Comparison of ENCODE assay signal across 28 cellular contexts in genomic region chr2:26356771-26357170, GRCh38. TPM values are rescaled to one million over a fixed set of nuclear protein-coding genes. Genes with fewer than 3 reads are reported as not detected.
DNase-seq lines count a peak whose midpoint lies in the region; ATAC-seq, FAIRE-seq and TF ChIP-seq lines count a peak whose summit lies in the region.
"Had no signal": no experiment of that assay in that cellular context is flagged by ENCODE, and none has a peak within 500 bp of the region (broad histone marks: within the 10 kb centered on the region; RNA-seq: fewer than 3 reads in every experiment).

No MANE protein-coding gene starts in this region.

- intact Hi-C loops in HCT116 (cut with micrococcal nuclease) = no loop called here

- H4K20me1 ChIP-seq in HCT116 (ENCODE audit: insufficient read depth) = peaks cover 8% of the 10 kb centered on the region; the same call in 1 of the 2 replicates

- TF ChIP-seq RAD21 in HCT116 (IDR thresholded peaks at IDR 0.05; ENCODE audit: low read depth) = no peak

- POLR2A ChIA-PET in HCT116 (lab: Charles Lee) = interaction anchor here (4.1 kb wide), 1 partner anchor 11 kb away, joined by 30 read pairs; the partner anchor contains the start of genes ADGRF3 and SELENOI

- H3K27me3 Mint-ChIP-seq in T-helper 2 cell treated with Interferon-gamma antibody and Interleukin-4, amounts not matched to agents 5 μg/mL and 100 μg/mL, for 36 hours (ENCODE audit: low read depth) = no peaks in the 10 kb centered on the region
- H3K27me3 Mint-ChIP-seq in nephron progenitor cell (ENCODE audit: low read depth, poor library complexity) = no peaks in the 10 kb centered on the region
- H3K27me3 Mint-ChIP-seq: naive B cell; stimulated activated naive CD8-positive, alpha-beta T cell treated with anti-CD3 and anti-CD28 coated beads, Interleukin-15, Interleukin-2, amounts not matched to agents 100 ng/mL and 50 ng/mL, for 24 hours had no signal

- H3K4me3 ChIP-seq in HCT116 (replicated peaks in 1 of 2; ENCODE audit: low read depth in 1 of 2, low read length in 2 of 2) (no peak overlapping the region), bronchial epithelial cell (ENCODE audit: low read depth, low read length) (no peak overlapping the region), Peyer's patch (no peak overlapping the region)
- H3K4me3 ChIP-seq: colonic mucosa had no signal

- H3K79me2 ChIP-seq in HCT116 (ENCODE audit: insufficient read depth, low read length) = peaks cover 100% of the 10 kb centered on the region

- no peak for ATAC-seq in HCT116
- ATAC-seq: CD8-positive, alpha-beta T cell had no signal

- TF ChIP-seq POLR2A in HCT116 (IDR thresholded peaks at IDR 0.05; ENCODE audit: borderline replicate concordance, extremely low read depth, insufficient read depth, insufficient read length) (no peak), Peyer's patch (IDR thresholded peaks at IDR 0.05) (no peak)

- no peak for DNase-seq in T-helper 2 cell treated with Interferon-gamma antibody and Interleukin-4, amounts not matched to agents 5 μg/mL and 100 μg/mL, for 36 hours (ENCODE audit: low spot score)
- no peak for DNase-seq in T-helper 2 cell
- no peak for DNase-seq in HCT116 (ENCODE audit: low read depth, low spot score)
- DNase-seq in bronchial epithelial cell (ENCODE audit: low read depth) = peak; percentile 68
- DNase-seq in nephron progenitor cell = no peak
- DNase-seq in DMS153 (lab: John Stamatoyannopoulos, UW) = no peak
- no peak for DNase-seq in NCI-H187 treated with DMSO at 0.1 percent for 48 hours (lab: John Stamatoyannopoulos, UW)
- no peak for DNase-seq in Peyer's patch
- DNase-seq: 8988T; activated CD4-positive, alpha-beta T cell treated with anti-CD3 and anti-CD28 coated beads, Interleukin-2, amount 50 U/mL, for 48 hours; activated CD8-positive, alpha-beta memory T cell treated with anti-CD3 and anti-CD28 coated beads, Interleukin-2, amount 50 U/mL, for 4 hours; activated gamma-delta T cell; CD8-positive, alpha-beta T cell; colonic mucosa; islet precursor cell; naive B cell; NCI-H1092; NCI-H187; NCI-H526; NK-92 treated with Interleukin-12 subunit alpha and Interleukin-12 subunit beta, amount 100 ng/mL, for 24 hours; nucleus accumbens; SHP77; T1000 had no signal

- no peak overlapping the region for H3K4me3 Mint-ChIP-seq in T-helper 2 cell treated with Interferon-gamma antibody and Interleukin-4, amounts not matched to agents 5 μg/mL and 100 μg/mL, for 36 hours
- no peak overlapping the region for H3K4me3 Mint-ChIP-seq in nephron progenitor cell
- H3K4me3 Mint-ChIP-seq: CD8-positive, alpha-beta T cell; mesothelial cell of epicardium; naive B cell; stimulated activated naive CD8-positive, alpha-beta T cell treated with anti-CD3 and anti-CD28 coated beads, Interleukin-15, Interleukin-2, amounts not matched to agents 100 ng/mL and 50 ng/mL, for 24 hours had no signal

- H3K27ac Mint-ChIP-seq in T-helper 2 cell treated with Interferon-gamma antibody and Interleukin-4, amounts not matched to agents 5 μg/mL and 100 μg/mL, for 36 hours = peak overlapping the region; percentile 15
- H3K27ac Mint-ChIP-seq in nephron progenitor cell = peak overlapping the region; percentile 99
- H3K27ac Mint-ChIP-seq: CD8-positive, alpha-beta T cell; mesothelial cell of epicardium; stimulated activated naive CD8-positive, alpha-beta T cell treated with anti-CD3 and anti-CD28 coated beads, Interleukin-15, Interleukin-2, amounts not matched to agents 100 ng/mL and 50 ng/mL, for 24 hours had no signal

- H2AFZ ChIP-seq in HCT116 (ENCODE audit: low read depth, low read length, poor library complexity, severe bottlenecking) = no peak overlapping the region

- no peaks in the 10 kb centered on the region for H3K9me3 ChIP-seq in HCT116 (ENCODE audit: control insufficient read depth in 1 of 2, insufficient read depth in 1 of 2, low read depth in 1 of 2, low read length in 2 of 2)
- H3K9me3 ChIP-seq in Peyer's patch = no peaks in the 10 kb centered on the region
- H3K9me3 ChIP-seq: colonic mucosa had no signal

- CTCF ChIA-PET in HCT116 (lab: Charles Lee) = no interaction called here

- RAD21 ChIA-PET in HCT116 (lab: Charles Lee; ENCODE audit: low non-redundant PET in 1 of 2, low total read pairs in 2 of 2, uncharacterized antibody in 2 of 2, unreplicated experiment in 2 of 2) = no interaction called here

- H3K27me3 ChIP-seq in HCT116 (ENCODE audit: insufficient read depth, low read length) (no peaks in the 10 kb centered on the region), bronchial epithelial cell (ENCODE audit: control insufficient read depth, insufficient read depth, low read length) (no peaks in the 10 kb centered on the region), Peyer's patch (no peaks in the 10 kb centered on the region)
- H3K27me3 ChIP-seq: colonic mucosa had no signal

- BruUV-seq in HCT116 (replicated peaks; lab: Mats Ljungman, UMichigan) = no TSS peak

- peak overlapping the region; percentile 71 for H3K4me2 ChIP-seq in HCT116 (ENCODE audit: low read length)

- H3K36me3 Mint-ChIP-seq in T-helper 2 cell treated with Interferon-gamma antibody and Interleukin-4, amounts not matched to agents 5 μg/mL and 100 μg/mL, for 36 hours (ENCODE audit: low read depth) = peaks cover 15% of the 10 kb centered on the region
- peaks cover 47% of the 10 kb centered on the region for H3K36me3 Mint-ChIP-seq in nephron progenitor cell (ENCODE audit: low read depth)
- H3K36me3 Mint-ChIP-seq: naive B cell had no signal

- TF ChIP-seq CTCF in HCT116 (IDR thresholded peaks at IDR 0.05 in 2 of 3, conservative IDR thresholded peaks at IDR 0.05 in 1 of 3; ENCODE audit: borderline replicate concordance in 1 of 3, insufficient read depth in 1 of 3, low read depth in 2 of 3, low read length in 2 of 3) = no peak
- TF ChIP-seq CTCF in bronchial epithelial cell (IDR thresholded peaks at IDR 0.05; ENCODE audit: insufficient read depth, low read length, severe bottlenecking) = no peak
- no peak for TF ChIP-seq CTCF in nephron progenitor cell (IDR thresholded peaks at IDR 0.05)
- no peak for TF ChIP-seq CTCF in Peyer's patch (IDR thresholded peaks at IDR 0.05)

- no peak overlapping the region for H3K9ac ChIP-seq in HCT116 (ENCODE audit: low read length)

- H3K4me1 Mint-ChIP-seq in T-helper 2 cell treated with Interferon-gamma antibody and Interleukin-4, amounts not matched to agents 5 μg/mL and 100 μg/mL, for 36 hours (ENCODE audit: low read depth) = peaks cover 32% of the 10 kb centered on the region
- H3K4me1 Mint-ChIP-seq in nephron progenitor cell = peaks cover 56% of the 10 kb centered on the region

- H3K36me3 ChIP-seq in HCT116 (ENCODE audit: control insufficient read depth in 1 of 2, insufficient read depth in 2 of 2, low read length in 2 of 2) (no peaks in the 10 kb centered on the region), bronchial epithelial cell (ENCODE audit: control insufficient read depth, insufficient read depth, low read length) (peaks cover under 1% of the 10 kb centered on the region), Peyer's patch (peaks cover 0 to 3% (median 0%) of the 10 kb centered on the region in 3 donors)
- H3K36me3 ChIP-seq: colonic mucosa had no signal

- H3K27ac ChIP-seq in HCT116 (ENCODE audit: low read depth, low read length) (no peak overlapping the region), Peyer's patch (no peak overlapping the region)
- H3K27ac ChIP-seq: colonic mucosa had no signal

- no peaks in the 10 kb centered on the region for H3K9me3 Mint-ChIP-seq in T-helper 2 cell treated with Interferon-gamma antibody and Interleukin-4, amounts not matched to agents 5 μg/mL and 100 μg/mL, for 36 hours
- H3K9me3 Mint-ChIP-seq in nephron progenitor cell = peaks cover 6% of the 10 kb centered on the region
- H3K9me3 Mint-ChIP-seq: CD8-positive, alpha-beta T cell; mesothelial cell of epicardium; naive B cell; stimulated activated naive CD8-positive, alpha-beta T cell treated with anti-CD3 and anti-CD28 coated beads, Interleukin-15, Interleukin-2, amounts not matched to agents 100 ng/mL and 50 ng/mL, for 24 hours had no signal

- H3K9me2 ChIP-seq in HCT116 (ENCODE audit: insufficient read depth) = no peaks in the 10 kb centered on the region

- H3K4me1 ChIP-seq in HCT116 (ENCODE audit: control insufficient read depth in 1 of 2, insufficient read depth in 2 of 2, low read length in 2 of 2) (peaks cover 31 to 63% of the 10 kb centered on the region in 2 experiments), Peyer's patch (peaks cover 0 to 8% (median 0%) of the 10 kb centered on the region in 4 donors)
- H3K4me1 ChIP-seq: colonic mucosa had no signal

- FAIRE-seq in bronchial epithelial cell (lab: Jason Lieb, UNC) = no peak

TF ChIP-seq in HCT116, 20 proteins besides CTCF, POLR2A, EP300 and RAD21 (continues in another document):
- TF ChIP-seq SP1 (IDR thresholded peaks at IDR 0.05; ENCODE audit: low read depth) (no peak), MAX (IDR thresholded peaks at IDR 0.05) (no peak)

RNA-seq across cellular contexts. Expression of gene ADGRF3, which starts 10.2 kb away (rescaled TPM):
- total RNA-seq in HCT116 (2021; ENCODE audit: unreplicated experiment) (not detected), bronchial epithelial cell (not detected in 2 replicates), Peyer's patch (1 to 10 TPM in 1 of 4 donors, not detected in 3; 4.1 TPM)
- 0.01 and 0.12 TPM in 2 replicates for polyA plus RNA-seq in HCT116 (2012)
- total RNA-seq: H4, pulmonary artery endothelial cell had no signal

RNA-seq across cellular contexts. Expression of gene SELENOI, which starts 10.8 kb away (rescaled TPM):
- total RNA-seq in HCT116 (2021; ENCODE audit: unreplicated experiment) (63.3 TPM), bronchial epithelial cell (28.0 and 32.6 TPM in 2 replicates), Peyer's patch (10 to 100 TPM; 28.1 to 82.1 (median 51.2) TPM)
- 7.1 and 12.0 TPM in 2 replicates for polyA plus RNA-seq in HCT116 (2012)

RNA-seq across cellular contexts. Expression of gene DRC1, which starts 44.9 kb away (rescaled TPM):
- total RNA-seq in HCT116 (2021; ENCODE audit: unreplicated experiment) = not detected
- not detected in 2 replicates for polyA plus RNA-seq in HCT116 (2012)
- 0.38 TPM in 1 of 2 replicates, not detected in the other for total RNA-seq in bronchial epithelial cell
- total RNA-seq in Peyer's patch = not detected
- total RNA-seq: CD8-positive, alpha-beta T cell; colonic mucosa; H4 had no signal
- polyA plus RNA-seq: liver had no signal
